Comparison of ENCODE assay signal across 9 cellular contexts in the genomic region with DNA sequence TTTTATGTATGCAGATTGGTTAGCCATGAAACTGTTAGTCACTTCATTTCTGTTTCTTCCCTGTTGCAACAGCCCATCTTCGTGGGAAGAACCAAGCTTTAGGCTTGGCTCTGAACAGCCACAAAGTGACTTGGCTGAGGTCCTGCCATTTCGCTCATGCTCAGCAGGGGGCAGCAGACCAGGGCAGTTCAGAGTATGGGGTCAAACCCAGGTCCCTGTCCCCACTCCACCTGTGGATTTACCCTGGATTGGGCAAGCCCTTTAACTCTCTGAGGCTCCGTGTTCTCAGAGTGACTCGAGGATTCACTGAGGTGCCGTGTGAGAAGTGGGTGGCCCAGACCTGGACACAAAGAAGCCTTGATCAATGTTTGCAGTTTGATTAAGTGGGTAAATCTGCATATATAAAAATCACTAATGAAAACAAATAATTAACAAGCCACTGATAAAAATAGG. TPM values are rescaled to one million over a fixed set of nuclear protein-coding genes. Genes with fewer than 3 reads are reported as not detected.
DNase-seq lines count a peak whose midpoint lies in the region; ATAC-seq, FAIRE-seq and TF ChIP-seq lines count a peak whose summit lies in the region.
"Had no signal": no experiment of that assay in that cellular context is flagged by ENCODE, and none has a peak within 500 bp of the region (broad histone marks: within the 10 kb centered on the region; RNA-seq: fewer than 3 reads in every experiment).

No MANE protein-coding gene starts in this region.

- FAIRE-seq in GM12891 (lab: Jason Lieb, UNC): peak; percentile 80
- FAIRE-seq: frontal cortex had no signal

- H3K27me3 ChIP-seq in A673 (replicated peaks; ENCODE audit: insufficient read depth, low read depth, low read length, poor library complexity) (no peaks in the 10 kb centered on the region), PC-3 (ENCODE audit: low read length) (no peaks in the 10 kb centered on the region)

- H3F3A ChIP-seq in PC-3 (ENCODE audit: low read length, unreplicated experiment): no peaks in the 10 kb centered on the region

- H3K4me2 ChIP-seq in PC-3 (ENCODE audit: low read length): no peak overlapping the region

- H2AFZ ChIP-seq in PC-3 (ENCODE audit: low read length): no peak overlapping the region

- DNase-seq in A673 (ENCODE audit: low spot score) (peak; percentile 45), GM12891 (ENCODE audit: insufficient read length, low spot score) (peak; percentile 44), PC-3 (peak; percentile 64), globus pallidus (ENCODE audit: low spot score) (peak; percentile 45), retinal pigment epithelial cell (ENCODE audit: low read depth) (no peak), DMS153 (lab: John Stamatoyannopoulos, UW) (no peak)
- peak; percentile 33 for DNase-seq in activated T-helper 9 cell treated with anti-CD3 and anti-CD28 coated beads, Interleukin-2, amount 50 U/mL, for 16 hours (ENCODE audit: low read depth)

- BruUV-seq in A673 (replicated peaks; lab: Mats Ljungman, UMichigan): no TSS peak
- no TSS peak for BruUV-seq in PC-3 (replicated peaks; lab: Mats Ljungman, UMichigan)

- no peaks in the 10 kb centered on the region for H3K9me2 ChIP-seq in PC-3 (replicated peaks; ENCODE audit: low read length)

- H3K27ac ChIP-seq in A673 (ENCODE audit: low read depth, low read length, poor library complexity, severe bottlenecking): no peak overlapping the region
- H3K27ac ChIP-seq in PC-3 (ENCODE audit: low read length): no peak overlapping the region

- H3K9ac ChIP-seq in PC-3 (ENCODE audit: low read length): no peak overlapping the region

- intact Hi-C loops in A673 (cut with micrococcal nuclease; ENCODE audit: unreplicated experiment) (loop anchor here (5.0 kb wide), 2 partner anchors 169 to 229 kb away; no protein-coding TSS in a partner anchor), PC-3 (cut with micrococcal nuclease) (no loop called here)

- ATAC-seq in PC-3 (peak; percentile 71), HG03139 (IDR thresholded peaks at IDR 0.05; ENCODE audit: unreplicated experiment) (no peak)

- POLR2A ChIA-PET in A673 (lab: Charles Lee; ENCODE audit: low non-redundant PET) (no interaction called here), PC-3 (lab: Charles Lee; ENCODE audit: unreplicated experiment) (interaction anchor here (0.6 kb wide), 1 partner anchor 369 kb away, joined by 3 read pairs; no protein-coding TSS in a partner anchor)

- TF ChIP-seq CTCF in A673 (conservative IDR thresholded peaks at IDR 0.05; ENCODE audit: low read depth, low read length): peak; percentile 67
- TF ChIP-seq CTCF in PC-3 (conservative IDR thresholded peaks at IDR 0.05; ENCODE audit: low read depth, low read length): peak; percentile 86
- peak; percentile 96 for TF ChIP-seq CTCF in retinal pigment epithelial cell (conservative IDR thresholded peaks at IDR 0.05; ENCODE audit: low read depth, low read length)

- H3K9me3 ChIP-seq in A673 (ENCODE audit: low read depth, low read length, poor library complexity, severe bottlenecking) (no peaks in the 10 kb centered on the region), PC-3 (ENCODE audit: low read length) (no peaks in the 10 kb centered on the region)

- H3K4me3 ChIP-seq in A673 (ENCODE audit: low read depth, low read length, poor library complexity, severe bottlenecking) (no peak overlapping the region), PC-3 (ENCODE audit: low read length) (no peak overlapping the region), retinal pigment epithelial cell (ENCODE audit: low read length) (no peak overlapping the region)

- H3K79me2 ChIP-seq in PC-3 (ENCODE audit: low read length): no peaks in the 10 kb centered on the region

- H3K4me1 ChIP-seq in A673 (ENCODE audit: insufficient read depth, low read length, poor library complexity, severe bottlenecking) (no peaks in the 10 kb centered on the region), PC-3 (ENCODE audit: insufficient read depth, low read length) (no peaks in the 10 kb centered on the region)

- CTCF ChIA-PET in A673 (lab: Charles Lee): interaction anchor here (0.6 to 0.7 kb wide), 2 partner anchors 16 to 231 kb away, joined by 3 read pairs; no protein-coding TSS in a partner anchor
- CTCF ChIA-PET in PC-3 (lab: Charles Lee): interaction anchor here (0.5 to 0.8 kb wide), 5 partner anchors 13 to 231 kb away, joined by 3 to 6 read pairs (median 5); no protein-coding TSS in a partner anchor

- TF ChIP-seq POLR2A in GM12891 (IDR thresholded peaks at IDR 0.05; ENCODE audit: low read depth, low read length): no peak

- peaks cover 48% of the 10 kb centered on the region for H3K36me3 ChIP-seq in A673 (ENCODE audit: insufficient read depth, low read length, poor library complexity, severe bottlenecking)
- peaks cover 27% of the 10 kb centered on the region for H3K36me3 ChIP-seq in PC-3 (ENCODE audit: low read depth, low read length)

- H4K20me1 ChIP-seq in PC-3 (ENCODE audit: low read length): no peaks in the 10 kb centered on the region

TF ChIP-seq in GM12891, 5 proteins besides CTCF, POLR2A, EP300 and RAD21:
- TF ChIP-seq TAF1 (IDR thresholded peaks at IDR 0.05; ENCODE audit: low read depth, low read length) (no peak), POLR2AphosphoS5 (IDR thresholded peaks at IDR 0.05; ENCODE audit: low read depth, low read length) (no peak), POU2F2 (IDR thresholded peaks at IDR 0.05; ENCODE audit: low read depth, low read length) (no peak), SPI1 (IDR thresholded peaks at IDR 0.05; ENCODE audit: low read depth, low read length) (no peak), PAX5 (IDR thresholded peaks at IDR 0.05; ENCODE audit: insufficient read depth, low read length, severe bottlenecking) (no peak)
TF ChIP-seq in GM12891: peak in this region for 0.

RNA-seq across cellular contexts. Expression of gene MAP1LC3A, which starts 19.8 kb away (rescaled TPM):
- total RNA-seq in A673 (2021) (16.4 and 16.9 TPM in 2 replicates), PC-3 (2014; rRNA removed) (0.22 and 2.7 TPM in 2 replicates)
- 1.7 TPM for polyA plus RNA-seq in GM12891 (2012; ENCODE audit: low read depth, missing spikeins)

RNA-seq across cellular contexts. Expression of gene DYNLRB1, which starts 22.5 kb away (rescaled TPM):
- total RNA-seq in A673 (2021) (142 and 144 TPM in 2 replicates), PC-3 (2014; rRNA removed) (153 and 177 TPM in 2 replicates)
- polyA plus RNA-seq in GM12891 (2012; ENCODE audit: low read depth, missing spikeins): 186 TPM

Comparison
In these comparisons a context has a peak if more than half of its experiments do, and no peak if none do; other contexts are left out.
1. DNase-seq: peak in A673 (single experiment), GM12891 (single experiment), PC-3 (single experiment), activated T-helper 9 cell treated with anti-CD3 and anti-CD28 coated beads, Interleukin-2, amount 50 U/mL, for 16 hours (single experiment) and globus pallidus (single experiment); none in retinal pigment epithelial cell (single experiment) and DMS153 (single experiment).
2. Peak in every context shown above with its lines, with median percentiles within 50 percentile points of each other: CTCF ChIP-seq.